14 cellular contexts compared by ENCODE assay signal in genomic region chr7:55026086-55026790, GRCh38. TPM values are rescaled to one million over a fixed set of nuclear protein-coding genes. Genes with fewer than 3 reads are reported as not detected.
DNase-seq lines count a peak whose midpoint lies in the region; ATAC-seq and TF ChIP-seq lines count a peak whose summit lies in the region.
"Had no signal": no experiment of that assay in that cellular context is flagged by ENCODE, and none has a peak within 500 bp of the region (broad histone marks: within the 10 kb centered on the region; RNA-seq: fewer than 3 reads in every experiment).

No MANE protein-coding gene starts in this region.

- no peaks in the 10 kb centered on the region for H3K36me3 ChIP-seq in GM23248 (ENCODE audit: low read depth)
- peaks cover 31% of the 10 kb centered on the region for H3K36me3 ChIP-seq in mammary epithelial cell (ENCODE audit: insufficient read depth, low read length)
- H3K36me3 ChIP-seq in mesenchymal stem cell (ENCODE audit: control insufficient read depth in 1 of 2, insufficient read depth in 2 of 2, low read depth in 1 of 2, low read length in 2 of 2), result peaks cover 0 to 19% of the 10 kb centered on the region in 2 experiments
- no peaks in the 10 kb centered on the region for H3K36me3 ChIP-seq in thoracic aorta
- H3K36me3 ChIP-seq: HAP-1 had no signal

- 6 to 14% methylated on average over 11 of the region's 11 CpGs for WGBS in GM23248 (ENCODE audit: low coverage in 1 of 2, low lambda C conversion rate in 2 of 2, missing lambda C conversion rate in 2 of 2), 2 experiments
- WGBS in mammary epithelial cell (ENCODE audit: low coverage, missing lambda C conversion rate), result 75% methylated on average over 11 of the region's 11 CpGs
- WGBS in mesenchymal stem cell, result 79% methylated on average over 11 of the region's 11 CpGs

- no peaks in the 10 kb centered on the region for H3K9me2 ChIP-seq in GM23248 (ENCODE audit: insufficient read depth)

- H4K8ac ChIP-seq in mesenchymal stem cell (ENCODE audit: low read length), result no peak overlapping the region

- H3K23ac ChIP-seq in mesenchymal stem cell (ENCODE audit: low read length in 2 of 2), result peak overlapping the region in 1 of 2 experiments; percentile 71

- H2AFZ ChIP-seq in GM23248, result no peak overlapping the region
- H2AFZ ChIP-seq in mammary epithelial cell (ENCODE audit: low read depth, low read length), result no peak overlapping the region
- no peak overlapping the region for H2AFZ ChIP-seq in mesenchymal stem cell (ENCODE audit: low read depth, low read length)

- no peaks in the 10 kb centered on the region for H3K27me3 ChIP-seq in GM23248 (replicated peaks; ENCODE audit: insufficient read depth)
- H3K27me3 ChIP-seq in mammary epithelial cell (ENCODE audit: insufficient read depth, low read length), result no peaks in the 10 kb centered on the region
- H3K27me3 ChIP-seq in mesenchymal stem cell (ENCODE audit: control insufficient read depth in 1 of 2, insufficient read depth in 1 of 2, low read length in 2 of 2), result no peaks in the 10 kb centered on the region
- no peaks in the 10 kb centered on the region for H3K27me3 ChIP-seq in thoracic aorta (replicated peaks; ENCODE audit: insufficient read depth)

- in situ Hi-C loops in GM23248 (cut with MboI), result no loop called here
- in situ Hi-C loops in mammary epithelial cell (cut with MboI; ENCODE audit: low sequenced_read_pairs in 2 of 2), result loop anchor here in 1 of 2 donors (25.0 kb wide), 1 partner anchor 236 kb away; no protein-coding TSS in a partner anchor

- no peak overlapping the region for H2BK5ac ChIP-seq in mesenchymal stem cell (ENCODE audit: low read depth, low read length, poor library complexity, severe bottlenecking)

- CTCF ChIA-PET in mammary epithelial cell (lab: Charles Lee; ENCODE audit: low non-redundant PET), result no interaction called here

- intact Hi-C loops in mammary epithelial cell (cut with micrococcal nuclease), result no loop called here

- no peak overlapping the region for H2BK120ac ChIP-seq in mesenchymal stem cell (ENCODE audit: low read depth, low read length)

- ATAC-seq in thoracic aorta (ENCODE audit: insufficient number of reproducible peaks, low FRiP score, low read depth) (no peak), HG03469 (IDR thresholded peaks at IDR 0.05; ENCODE audit: unreplicated experiment) (no peak), GM19455 (IDR thresholded peaks at IDR 0.05; ENCODE audit: unreplicated experiment) (no peak)

- dilution Hi-C loops in mammary epithelial cell (cut with HindIII; ENCODE audit: low sequenced_read_pairs), result no loop called here

- TF ChIP-seq CTCF in mammary epithelial cell (conservative IDR thresholded peaks at IDR 0.05 in 1 of 2, IDR thresholded peaks at IDR 0.05 in 1 of 2; ENCODE audit: extremely low read depth in 1 of 2, insufficient read depth in 1 of 2, low read depth in 1 of 2, low read length in 2 of 2) (no peak), thoracic aorta (IDR thresholded peaks at IDR 0.05) (no peak)

- DNase-seq in GM23248 (peak; percentile 77), mammary epithelial cell (no peak), mesenchymal stem cell (peak; percentile 22), thoracic aorta (ENCODE audit: low spot score) (no peak), NCI-H1048 (lab: John Stamatoyannopoulos, UW) (no peak)
- no peak for DNase-seq in activated effector memory CD4-positive, alpha-beta T cell treated with Interleukin-2 at 50 U/mL for 16 hours
- DNase-seq: activated naive CD4-positive, alpha-beta T cell treated with Interleukin-2 at 50 U/mL for 16 hours; effector CD8-positive, alpha-beta T cell; kidney glomerular epithelial cell; stimulated activated CD4-positive, alpha-beta T cell treated with anti-CD3 and anti-CD28 coated beads, Interleukin-4, amount 100 ng/mL, for 1 hour had no signal

- no peaks in the 10 kb centered on the region for H4K20me1 ChIP-seq in GM23248 (ENCODE audit: insufficient read depth)
- H4K20me1 ChIP-seq in mammary epithelial cell (ENCODE audit: insufficient read depth, low read length), result peaks cover 7% of the 10 kb centered on the region

- no peak overlapping the region for H4K91ac ChIP-seq in mesenchymal stem cell (ENCODE audit: low read length)

- peaks cover 2% of the 10 kb centered on the region for H3K79me1 ChIP-seq in mesenchymal stem cell (replicated peaks; ENCODE audit: low read length, poor library complexity, severe bottlenecking)

- H3K4me3 ChIP-seq in GM23248 (0 out of 2 replicates have a peak overlapping the region, but pooled peaks have one; percentile 3), mammary epithelial cell (replicated peaks in 1 of 3; ENCODE audit: insufficient read depth in 1 of 3, low read depth in 2 of 3, low read length in 3 of 3) (no peak overlapping the region), mesenchymal stem cell (ENCODE audit: insufficient read depth in 1 of 2, low read depth in 1 of 2, low read length in 2 of 2) (peak overlapping the region in 1 of 2 experiments; percentile 26), thoracic aorta (no peak overlapping the region)
- H3K4me3 ChIP-seq: HAP-1 had no signal

- peaks cover 79% of the 10 kb centered on the region for H3F3A ChIP-seq in GM23248 (ENCODE audit: insufficient read depth)

- no peak overlapping the region for H3K14ac ChIP-seq in mesenchymal stem cell (ENCODE audit: low read length in 2 of 2)

- H3K9ac ChIP-seq in GM23248, result peak overlapping the region; percentile 57
- H3K9ac ChIP-seq in mammary epithelial cell (ENCODE audit: insufficient read depth, low read length), result no peak overlapping the region
- peak overlapping the region; percentile 75 for H3K9ac ChIP-seq in mesenchymal stem cell (ENCODE audit: low read length)

- H3K27ac ChIP-seq in GM23248, result peak overlapping the region; percentile 72
- peak overlapping the region; percentile 14 for H3K27ac ChIP-seq in mammary epithelial cell (ENCODE audit: insufficient read depth, low read depth, low read length)
- no peak overlapping the region for H3K27ac ChIP-seq in mesenchymal stem cell (ENCODE audit: low read length, poor library complexity, severe bottlenecking)
- H3K27ac ChIP-seq in thoracic aorta, result peak overlapping the region; percentile 65 to 68
- H3K27ac ChIP-seq: VCaP had no signal

- H2BK12ac ChIP-seq in mesenchymal stem cell (ENCODE audit: low read length in 2 of 2), result no peak overlapping the region

- no peaks in the 10 kb centered on the region for H3K9me3 ChIP-seq in GM23248 (ENCODE audit: low read depth)
- H3K9me3 ChIP-seq in mammary epithelial cell (replicated peaks; ENCODE audit: insufficient read depth, low read length), result no peaks in the 10 kb centered on the region
- H3K9me3 ChIP-seq in mesenchymal stem cell (ENCODE audit: control insufficient read depth, low read length), result no peaks in the 10 kb centered on the region
- no peaks in the 10 kb centered on the region for H3K9me3 ChIP-seq in thoracic aorta
- H3K9me3 ChIP-seq: HAP-1 had no signal

- peak overlapping the region; percentile 46 for H3K4me2 ChIP-seq in GM23248 (ENCODE audit: unreplicated experiment)
- peak overlapping the region; percentile 18 for H3K4me2 ChIP-seq in mammary epithelial cell (ENCODE audit: insufficient read depth, low read depth, low read length)
- peak overlapping the region; percentile 33 for H3K4me2 ChIP-seq in mesenchymal stem cell (ENCODE audit: low read length, poor library complexity, severe bottlenecking)

- H3K79me2 ChIP-seq in GM23248 (ENCODE audit: insufficient read depth) (peaks cover 99% of the 10 kb centered on the region), mammary epithelial cell (ENCODE audit: insufficient read depth, low read length) (peaks cover 100% of the 10 kb centered on the region)

- no TSS peak for BruUV-seq in mammary epithelial cell (replicated peaks; lab: Mats Ljungman, UMichigan)

- H3K4me1 ChIP-seq in GM23248 (ENCODE audit: insufficient read depth), result peaks cover 80% of the 10 kb centered on the region
- H3K4me1 ChIP-seq in mammary epithelial cell (ENCODE audit: insufficient read depth, low read length), result peaks cover 58% of the 10 kb centered on the region
- peaks cover 11% of the 10 kb centered on the region for H3K4me1 ChIP-seq in mesenchymal stem cell (ENCODE audit: control insufficient read depth, insufficient read depth, low read depth, low read length)
- peaks cover 40 to 83% of the 10 kb centered on the region in 2 donors for H3K4me1 ChIP-seq in thoracic aorta (ENCODE audit: control insufficient read depth in 1 of 2, low read depth in 2 of 2)
- H3K4me1 ChIP-seq: HAP-1 had no signal

- H3K18ac ChIP-seq in mesenchymal stem cell (ENCODE audit: low read depth in 1 of 2, low read length in 2 of 2), result no peak overlapping the region

- no peak overlapping the region for H2BK15ac ChIP-seq in mesenchymal stem cell (ENCODE audit: low read depth, poor library complexity, severe bottlenecking)

- no peak overlapping the region for H3K4ac ChIP-seq in mesenchymal stem cell (ENCODE audit: low read depth in 1 of 2, low read length in 2 of 2)

- H2AK5ac ChIP-seq in mesenchymal stem cell (ENCODE audit: low read length, severe bottlenecking), result no peak overlapping the region

RNA-seq across cellular contexts. Expression of gene EGFR, which starts 7.4 kb away (rescaled TPM):
- total RNA-seq in GM23248 (2014; rRNA removed; shearing (Covaris generic)), result 53.5 and 55.0 TPM in 2 replicates
- polyA plus RNA-seq in GM23248 (2016; fragmentation: Nextera tagmentation; extraction: Ambion mirVana), result 48.7 and 50.9 TPM in 2 replicates
- total RNA-seq in mammary epithelial cell, result 100 to 1,000 TPM; 304 to 534 TPM
- 169 TPM for polyA plus RNA-seq in mammary epithelial cell
- polyA minus RNA-seq in mammary epithelial cell, result 379 TPM
- polyA plus RNA-seq in mesenchymal stem cell (2013, experiment 1 of 2), result 15.8 TPM
- polyA plus RNA-seq in mesenchymal stem cell (2013, experiment 2 of 2), result 15.1 TPM
- 10 to 100 TPM; 54.8 to 56.7 TPM for total RNA-seq in thoracic aorta

Comparison
In these comparisons a context has a peak if more than half of its experiments do, and no peak if none do; other contexts are left out.
1. DNase-seq: peak in GM23248 (single experiment) and mesenchymal stem cell (single experiment); none in mammary epithelial cell (single experiment), thoracic aorta (single experiment), activated effector memory CD4-positive, alpha-beta T cell treated with Interleukin-2 at 50 U/mL for 16 hours (single experiment) and NCI-H1048 (single experiment).
2. Peak in every context shown above with its lines, with median percentiles within 50 percentile points of each other: H3K4me2 ChIP-seq.